In the genomic region with DNA sequence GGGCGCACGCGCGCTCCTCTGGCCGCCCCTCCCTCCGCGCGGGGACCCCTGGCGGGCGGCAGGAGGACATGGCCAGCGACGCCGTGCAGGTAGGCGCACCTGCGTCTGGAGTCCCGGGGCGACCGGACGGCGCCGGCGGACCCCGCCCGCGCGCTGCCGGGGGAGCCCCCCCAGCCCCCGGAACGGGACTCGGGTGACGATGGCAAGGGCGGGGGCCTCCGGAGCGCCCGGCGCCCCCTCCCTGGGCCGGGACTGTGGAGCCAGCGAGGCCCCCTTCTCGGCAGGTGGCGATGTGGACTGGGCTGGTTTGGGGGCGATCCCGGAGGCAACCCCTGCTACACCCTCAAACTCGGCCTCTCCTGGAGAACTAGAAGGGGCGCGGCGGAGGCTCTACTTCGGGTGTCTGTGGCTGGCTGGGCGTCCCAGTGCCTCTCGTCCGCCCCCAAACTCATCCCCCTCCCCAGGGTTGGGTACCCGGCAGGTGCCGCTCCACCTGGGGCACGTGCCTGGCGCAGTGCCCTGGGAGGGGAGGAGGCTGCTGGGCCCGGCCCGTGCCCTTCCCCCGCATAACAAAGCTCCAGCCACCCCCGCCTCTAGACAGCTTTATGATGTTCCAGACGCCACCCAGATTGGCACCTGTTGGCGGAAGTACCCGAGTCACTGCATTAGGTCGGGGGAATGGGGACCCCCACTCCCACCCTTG, we compare ENCODE assay signal across 8 cellular contexts. TPM values are rescaled to one million over a fixed set of nuclear protein-coding genes. Genes with fewer than 3 reads are reported as not detected.
DNase-seq lines count a peak whose midpoint lies in the region; ATAC-seq, FAIRE-seq and TF ChIP-seq lines count a peak whose summit lies in the region.

No MANE protein-coding gene starts in this region.

- 7% methylated on average over 62 of the region's 62 CpGs for WGBS in HUES64

- no peak for TF ChIP-seq CTCF in bronchial epithelial cell (IDR thresholded peaks at IDR 0.05; ENCODE audit: insufficient read depth, low read length, severe bottlenecking)

- 0 out of 2 replicates have a peak, but pooled peaks cover 9% of the 10 kb centered on the region for H3K4me1 ChIP-seq in HUES64 (ENCODE audit: insufficient read depth, low read length)

- peaks cover 6 to 10% of the 10 kb centered on the region in 2 donors for H3K27me3 Mint-ChIP-seq in stimulated activated naive B cell treated with anti-CD40 and anti-IgM and Interleukin-4, amounts not matched to agents 10 μg/mL and 1 μg/mL and 100 μg/mL, for 72 hours

- peaks cover 5 to 9% of the 10 kb centered on the region in 2 donors for H3K36me3 Mint-ChIP-seq in stimulated activated naive B cell treated with anti-CD40 and anti-IgM and Interleukin-4, amounts not matched to agents 10 μg/mL and 1 μg/mL and 100 μg/mL, for 72 hours

- peaks cover 23 to 60% of the 10 kb centered on the region in 2 donors for H3K4me1 Mint-ChIP-seq in stimulated activated naive B cell treated with anti-CD40 and anti-IgM and Interleukin-4, amounts not matched to agents 10 μg/mL and 1 μg/mL and 100 μg/mL, for 72 hours

- H3K9ac ChIP-seq in HUES64 (ENCODE audit: low read depth, low read length) = peak overlapping the region; percentile 77

- H3K27me3 ChIP-seq in HUES64 (ENCODE audit: insufficient read depth, low read length) (0 out of 2 replicates have a peak, but pooled peaks cover 6% of the 10 kb centered on the region), bronchial epithelial cell (ENCODE audit: control insufficient read depth, insufficient read depth, low read length) (peaks cover 6% of the 10 kb centered on the region)

- FAIRE-seq in bronchial epithelial cell (lab: Jason Lieb, UNC) = no peak

- H3K4me3 ChIP-seq in HUES64 (ENCODE audit: low read length) = peak overlapping the region; percentile 73
- H3K4me3 ChIP-seq in bronchial epithelial cell (ENCODE audit: low read depth, low read length) = peak overlapping the region; percentile 17

- no peaks in the 10 kb centered on the region for H3K9me3 ChIP-seq in HUES64 (ENCODE audit: insufficient read depth, low read depth, low read length)

- H3K4me3 Mint-ChIP-seq in stimulated activated naive B cell treated with anti-CD40 and anti-IgM and Interleukin-4, amounts not matched to agents 10 μg/mL and 1 μg/mL and 100 μg/mL, for 72 hours = peak overlapping the region; percentile 72 to 84

- no peak overlapping the region for H3K27ac ChIP-seq in HUES64 (ENCODE audit: low read depth, low read length)

- DNase-seq in DMS79 treated with DMSO at 0.1 percent for 48 hours (lab: John Stamatoyannopoulos, UW) (peak; percentile 67), T follicular helper cell (ENCODE audit: low read depth) (peak; percentile 33), bronchial epithelial cell (ENCODE audit: low read depth) (no peak), left kidney (ENCODE audit: low read depth, low spot score) (peak; percentile 78), NCI-H187 (lab: John Stamatoyannopoulos, UW) (no peak)
- DNase-seq in stimulated activated naive B cell treated with anti-CD40 and anti-IgM and Interleukin-4, amounts not matched to agents 10 μg/mL and 1 μg/mL and 100 μg/mL, for 72 hours = no peak

- H3K27ac Mint-ChIP-seq in stimulated activated naive B cell treated with anti-CD40 and anti-IgM and Interleukin-4, amounts not matched to agents 10 μg/mL and 1 μg/mL and 100 μg/mL, for 72 hours = peak overlapping the region; percentile 79

- ATAC-seq in stimulated activated naive B cell treated with anti-CD40 and anti-IgM and Interleukin-4, amounts not matched to agents 10 μg/mL and 1 μg/mL and 100 μg/mL, for 72 hours (replicated peaks) = peak; percentile 61
- ATAC-seq in GM21786 (IDR thresholded peaks at IDR 0.05; ENCODE audit: unreplicated experiment) = no peak

- H3K36me3 ChIP-seq in HUES64 (ENCODE audit: insufficient read depth, low read length) (0 out of 2 replicates have a peak, but pooled peaks cover 3% of the 10 kb centered on the region), bronchial epithelial cell (ENCODE audit: control insufficient read depth, insufficient read depth, low read length) (no peaks in the 10 kb centered on the region)

- H3K9me3 Mint-ChIP-seq in stimulated activated naive B cell treated with anti-CD40 and anti-IgM and Interleukin-4, amounts not matched to agents 10 μg/mL and 1 μg/mL and 100 μg/mL, for 72 hours = no peaks in the 10 kb centered on the region

RNA-seq across cellular contexts. Expression of a gene that starts 0.5 kb away (rescaled TPM):
- polyA plus RNA-seq in HUES64 (2013, experiment 1 of 2) = 59.9 TPM
- 64.1 TPM for polyA plus RNA-seq in HUES64 (2013, experiment 2 of 2)
- 22.1 and 32.9 TPM in 2 replicates for total RNA-seq in bronchial epithelial cell

RNA-seq across cellular contexts. Expression of a gene that starts 14.5 kb away (rescaled TPM):
- polyA plus RNA-seq in HUES64 (2013, experiment 1 of 2) = 114 TPM
- 96.7 TPM for polyA plus RNA-seq in HUES64 (2013, experiment 2 of 2)
- total RNA-seq in bronchial epithelial cell = 36.7 and 54.8 TPM in 2 replicates

RNA-seq across cellular contexts. Expression of a gene that starts 41.5 kb away (rescaled TPM):
- polyA plus RNA-seq in HUES64 (2013, experiment 1 of 2) = 0.30 TPM
- polyA plus RNA-seq in HUES64 (2013, experiment 2 of 2) = not detected
- 1.5 and 2.6 TPM in 2 replicates for total RNA-seq in bronchial epithelial cell

RNA-seq across cellular contexts. Expression of a gene that starts 52.4 kb away (rescaled TPM):
- 1.7 TPM for polyA plus RNA-seq in HUES64 (2013, experiment 1 of 2)
- 2.9 TPM for polyA plus RNA-seq in HUES64 (2013, experiment 2 of 2)
- total RNA-seq in bronchial epithelial cell = 2.4 and 3.5 TPM in 2 replicates

Comparison
In these comparisons a context has a peak if more than half of its experiments do, and no peak if none do; other contexts are left out.
1. DNase-seq: peak in DMS79 treated with DMSO at 0.1 percent for 48 hours (single experiment), T follicular helper cell (single experiment) and left kidney (single experiment); none in bronchial epithelial cell (single experiment), stimulated activated naive B cell treated with anti-CD40 and anti-IgM and Interleukin-4, amounts not matched to agents 10 μg/mL and 1 μg/mL and 100 μg/mL, for 72 hours (single experiment) and NCI-H187 (0 of 2).